ENCODE assay signal across 8 cellular contexts in genomic region chr20:53926428-53927028, GRCh38.
DNase-seq lines count a peak whose midpoint lies in the region; ATAC-seq and TF ChIP-seq lines count a peak whose summit lies in the region.

No MANE protein-coding gene starts in this region.

- intact Hi-C loops in Panc1 (cut with micrococcal nuclease; ENCODE audit: unreplicated experiment) = no loop called here

- H3K27me3 Mint-ChIP-seq in endodermal cell (ENCODE audit: insufficient read depth) = no peaks in the 10 kb centered on the region

- H3K36me3 ChIP-seq in Panc1 (ENCODE audit: control insufficient read depth, insufficient read depth, low read length) (no peaks in the 10 kb centered on the region), endodermal cell (ENCODE audit: control insufficient read depth, insufficient read depth, low read length) (no peaks in the 10 kb centered on the region), neutrophil (no peaks in the 10 kb centered on the region)

- H3K27ac ChIP-seq in Panc1 (ENCODE audit: low read length) (peak overlapping the region; percentile 94), endodermal cell (ENCODE audit: low read depth, low read length) (no peak overlapping the region), neutrophil (peak overlapping the region; percentile 91)

- no TSS peak for BruUV-seq in Panc1 (replicated peaks; lab: Mats Ljungman, UMichigan)

- CTCF ChIA-PET in Panc1 (lab: Charles Lee) = interaction anchor here (0.6 kb wide), 1 partner anchor 11 kb away, joined by 4 read pairs; no protein-coding TSS in a partner anchor

- no peak overlapping the region for H3K27ac Mint-ChIP-seq in endodermal cell

- no peaks in the 10 kb centered on the region for H3K36me3 Mint-ChIP-seq in endodermal cell (ENCODE audit: low read depth)

- ATAC-seq in GM18873 (IDR thresholded peaks at IDR 0.05; ENCODE audit: low FRiP score, unreplicated experiment) = peak; percentile 70
- ATAC-seq in HG03066 (IDR thresholded peaks at IDR 0.05; ENCODE audit: low read depth, unreplicated experiment) = peak; percentile 54
- ATAC-seq in Panc1 = peak; percentile 90

- peaks cover 13% of the 10 kb centered on the region for H3K4me1 Mint-ChIP-seq in endodermal cell

- no peak overlapping the region for H3K9ac ChIP-seq in endodermal cell (ENCODE audit: extremely low read depth, low read length, poor library complexity, severe bottlenecking)

- H3K4me3 ChIP-seq in Panc1 (ENCODE audit: low read depth in 2 of 2, low read length in 2 of 2) (no peak overlapping the region), endodermal cell (ENCODE audit: low read length) (no peak overlapping the region), neutrophil (ENCODE audit: low read depth in 1 of 2, low read length in 1 of 2) (peak overlapping the region; percentile 8 to 31)

- H3K9me3 ChIP-seq in Panc1 (ENCODE audit: control insufficient read depth, insufficient read depth, low read depth, low read length) (no peaks in the 10 kb centered on the region), endodermal cell (ENCODE audit: control insufficient read depth, low read length) (peaks cover 12% of the 10 kb centered on the region), neutrophil (no peaks in the 10 kb centered on the region)

- H3K4me1 ChIP-seq in Panc1 (ENCODE audit: control insufficient read depth, insufficient read depth, low read length) = peaks cover 43% of the 10 kb centered on the region
- H3K4me1 ChIP-seq in endodermal cell (ENCODE audit: control insufficient read depth, insufficient read depth, low read length) = peaks cover 1% of the 10 kb centered on the region
- peaks cover 59 to 60% of the 10 kb centered on the region in 2 experiments for H3K4me1 ChIP-seq in neutrophil (ENCODE audit: control insufficient read depth in 1 of 2, insufficient read depth in 1 of 2, low read depth in 1 of 2, low read length in 1 of 2)

- 80 to 85% methylated on average over 4 to 5 of the region's 5 CpGs for WGBS in endodermal cell (ENCODE audit: insufficient coverage in 1 of 2, insufficient read length in 1 of 2), 2 experiments

- in situ Hi-C loops in Panc1 (cut with HindIII; ENCODE audit: low pct_unique_long_range_greater_than_20kb, low sequenced_read_pairs) = no loop called here

- no peak for TF ChIP-seq CTCF in Panc1 (IDR thresholded peaks at IDR 0.05)
- TF ChIP-seq CTCF in endodermal cell (conservative IDR thresholded peaks at IDR 0.05) = no peak
- TF ChIP-seq CTCF in neutrophil (IDR thresholded peaks at IDR 0.05) = no peak

- H3K9me3 Mint-ChIP-seq in endodermal cell = peaks cover 10% of the 10 kb centered on the region

- DNase-seq in AML-193 (lab: John Stamatoyannopoulos, UW) (peak; percentile 56 to 61), Panc1 (ENCODE audit: low read depth, low spot score) (peak; percentile 98), endodermal cell (peak; percentile 43), NCI-H2029 treated with DMSO at 0.1 percent for 48 hours (lab: John Stamatoyannopoulos, UW) (no peak), NCI-H2107 (lab: John Stamatoyannopoulos, UW) (no peak)

- H3K27me3 ChIP-seq in Panc1 (ENCODE audit: control insufficient read depth, insufficient read depth, low read length) (no peaks in the 10 kb centered on the region), endodermal cell (ENCODE audit: control insufficient read depth, insufficient read depth, low read length, poor library complexity, severe bottlenecking) (no peaks in the 10 kb centered on the region), neutrophil (no peaks in the 10 kb centered on the region)

- no peak overlapping the region for H3K4me3 Mint-ChIP-seq in endodermal cell

- POLR2A ChIA-PET in Panc1 (lab: Charles Lee) = interaction anchor here (0.5 to 0.6 kb wide), 2 partner anchors 371 to 372 kb away, joined by 5 to 7 read pairs; no protein-coding TSS in a partner anchor

Comparison
In these comparisons a context has a peak if more than half of its experiments do, and no peak if none do; other contexts are left out.
1. DNase-seq: peak in AML-193 (2 of 2), Panc1 (single experiment) and endodermal cell (single experiment); none in NCI-H2029 treated with DMSO at 0.1 percent for 48 hours (single experiment) and NCI-H2107 (single experiment).
2. H3K4me3 ChIP-seq: peak in neutrophil (2 of 2); none in Panc1 (0 of 2) and endodermal cell (single experiment).
3. Peak in every context shown above with its lines, with median percentiles within 50 percentile points of each other: ATAC-seq.